31 cellular contexts compared by ENCODE assay signal in the genomic region with DNA sequence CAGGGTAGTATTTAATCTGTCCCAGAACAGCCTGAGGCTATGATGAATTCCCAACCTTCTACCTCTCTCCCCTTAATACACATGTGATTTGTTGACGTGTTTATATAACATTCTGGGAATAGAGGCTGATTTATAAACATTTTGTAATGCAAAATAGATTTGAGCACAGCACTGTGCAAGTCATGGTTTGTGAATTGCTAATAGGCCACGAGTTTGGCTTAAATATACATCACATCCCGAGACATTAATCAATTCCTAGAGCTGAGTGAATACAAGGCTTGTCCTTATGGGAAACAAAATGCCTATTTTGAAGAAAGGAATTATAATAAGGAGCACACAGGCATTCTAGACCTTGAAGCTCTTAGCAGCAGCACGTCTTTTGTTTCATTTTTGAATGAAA.
A peak's percentile ranks its signal among the peaks of the same experiment; 100 is the strongest.
DNase-seq lines count a peak whose midpoint lies in the region; ATAC-seq and TF ChIP-seq lines count a peak whose summit lies in the region.
"Had no signal": no experiment of that assay in that cellular context is flagged by ENCODE, and none has a peak within 500 bp of the region (broad histone marks: within the 10 kb centered on the region; RNA-seq: fewer than 3 reads in every experiment).

No MANE protein-coding gene starts in this region.

- TF ChIP-seq CTCF in fibroblast of villous mesenchyme (IDR thresholded peaks at IDR 0.05; ENCODE audit: insufficient read depth, low read depth, low read length), result no peak

- no peak overlapping the region for H3K4me3 Mint-ChIP-seq in naive thymus-derived CD8-positive, alpha-beta T cell
- H3K4me3 Mint-ChIP-seq in activated naive CD4-positive, alpha-beta T cell treated with anti-CD3 and anti-CD28 coated beads, Interleukin-2, amount 10 ng/mL, durations not matched to agents 7 days and 5 days, result no peak overlapping the region
- H3K4me3 Mint-ChIP-seq: activated CD4-positive, alpha-beta T cell treated with anti-CD3 and anti-CD28 coated beads for 36 hours; activated CD8-positive, alpha-beta T cell treated with anti-CD3 and anti-CD28 coated beads, Interleukin-2, amount 10 ng/mL, durations not matched to agents 7 days and 5 days; activated naive CD4-positive, alpha-beta T cell treated with anti-CD3 and anti-CD28 coated beads for 36 hours; CD8-positive, alpha-beta T cell; T-helper 2 cell treated with Interferon-gamma antibody and Interleukin-4, amounts not matched to agents 5 μg/mL and 100 μg/mL, for 36 hours had no signal

- H3K27ac ChIP-seq in ACC112 (ENCODE audit: low read depth, low read length), result no peak overlapping the region
- H3K27ac ChIP-seq: A549, colonic mucosa, epithelial cell of prostate, left ventricle myocardium inferior, prostate gland, sigmoid colon, tibial artery had no signal

- POLR2A ChIA-PET in naive thymus-derived CD8-positive, alpha-beta T cell (lab: Charles Lee), result no interaction called here

- H3K4me1 ChIP-seq in ACC112 (ENCODE audit: control insufficient read depth, insufficient read depth, low read length, unreplicated experiment), result no peaks in the 10 kb centered on the region
- H3K4me1 ChIP-seq: A549, BE2C, colonic mucosa, left ventricle myocardium inferior, sigmoid colon, tibial artery had no signal

- no peaks in the 10 kb centered on the region for H3K4me1 Mint-ChIP-seq in naive thymus-derived CD8-positive, alpha-beta T cell
- no peaks in the 10 kb centered on the region for H3K4me1 Mint-ChIP-seq in activated naive CD4-positive, alpha-beta T cell treated with anti-CD3 and anti-CD28 coated beads, Interleukin-2, amount 10 ng/mL, durations not matched to agents 7 days and 5 days
- H3K4me1 Mint-ChIP-seq: activated CD4-positive, alpha-beta T cell treated with anti-CD3 and anti-CD28 coated beads for 36 hours had no signal

- CTCF ChIA-PET in activated naive CD4-positive, alpha-beta T cell treated with anti-CD3 and anti-CD28 coated beads, Interleukin-2, amount 10 ng/mL, durations not matched to agents 7 days and 5 days (lab: Charles Lee), result no interaction called here

- no peak overlapping the region for H3K27ac Mint-ChIP-seq in naive thymus-derived CD8-positive, alpha-beta T cell
- H3K27ac Mint-ChIP-seq in activated naive CD4-positive, alpha-beta T cell treated with anti-CD3 and anti-CD28 coated beads, Interleukin-2, amount 10 ng/mL, durations not matched to agents 7 days and 5 days, result no peak overlapping the region
- H3K27ac Mint-ChIP-seq: activated CD4-positive, alpha-beta T cell treated with anti-CD3 and anti-CD28 coated beads for 36 hours; activated CD8-positive, alpha-beta T cell treated with anti-CD3 and anti-CD28 coated beads, Interleukin-2, amount 10 ng/mL, durations not matched to agents 7 days and 5 days; activated naive CD4-positive, alpha-beta T cell treated with anti-CD3 and anti-CD28 coated beads for 36 hours; CD8-positive, alpha-beta T cell; T-helper 2 cell treated with Interferon-gamma antibody and Interleukin-4, amounts not matched to agents 5 μg/mL and 100 μg/mL, for 36 hours had no signal

- no peaks in the 10 kb centered on the region for H3K36me3 Mint-ChIP-seq in naive thymus-derived CD8-positive, alpha-beta T cell
- no peaks in the 10 kb centered on the region for H3K36me3 Mint-ChIP-seq in activated naive CD4-positive, alpha-beta T cell treated with anti-CD3 and anti-CD28 coated beads, Interleukin-2, amount 10 ng/mL, durations not matched to agents 7 days and 5 days
- H3K36me3 Mint-ChIP-seq: CD8-positive, alpha-beta T cell had no signal

- no peaks in the 10 kb centered on the region for H3K79me2 ChIP-seq in ACC112 (ENCODE audit: control insufficient read depth, insufficient read depth, low read length, unreplicated experiment)

- H3K9me3 Mint-ChIP-seq in naive thymus-derived CD8-positive, alpha-beta T cell, result no peaks in the 10 kb centered on the region
- H3K9me3 Mint-ChIP-seq in activated naive CD4-positive, alpha-beta T cell treated with anti-CD3 and anti-CD28 coated beads, Interleukin-2, amount 10 ng/mL, durations not matched to agents 7 days and 5 days, result no peaks in the 10 kb centered on the region
- H3K9me3 Mint-ChIP-seq: activated naive CD4-positive, alpha-beta T cell treated with anti-CD3 and anti-CD28 coated beads for 36 hours; CD8-positive, alpha-beta T cell; T-helper 2 cell treated with Interferon-gamma antibody and Interleukin-4, amounts not matched to agents 5 μg/mL and 100 μg/mL, for 36 hours had no signal

- H2AFZ ChIP-seq in ACC112 (ENCODE audit: low read length, unreplicated experiment), result peak overlapping the region; percentile 30

- peaks cover 0 to 24% (median 6%) of the 10 kb centered on the region in 5 donors for H3K27me3 Mint-ChIP-seq in naive thymus-derived CD8-positive, alpha-beta T cell
- no peaks in the 10 kb centered on the region for H3K27me3 Mint-ChIP-seq in activated naive CD4-positive, alpha-beta T cell treated with anti-CD3 and anti-CD28 coated beads, Interleukin-2, amount 10 ng/mL, durations not matched to agents 7 days and 5 days

- DNase-seq in HCEC 1CT (peak; percentile 11), SK-MEL-5 (ENCODE audit: low read depth, low spot score) (peak; percentile 98), fibroblast of villous mesenchyme (ENCODE audit: low read depth) (peak; percentile 6), HK-2 (ENCODE audit: unreplicated experiment) (no peak)
- no peak for DNase-seq in naive thymus-derived CD8-positive, alpha-beta T cell
- DNase-seq in activated naive CD4-positive, alpha-beta T cell treated with anti-CD3 and anti-CD28 coated beads, Interleukin-2, amount 10 ng/mL, durations not matched to agents 7 days and 5 days, result no peak
- DNase-seq: activated CD4-positive, alpha-beta T cell treated with anti-CD3 and anti-CD28 coated beads for 36 hours; activated CD8-positive, alpha-beta T cell treated with anti-CD3 and anti-CD28 coated beads, Interleukin-2, amount 10 ng/mL, durations not matched to agents 7 days and 5 days; activated naive CD4-positive, alpha-beta T cell treated with anti-CD3 and anti-CD28 coated beads for 36 hours; BE2C; CD8-positive, alpha-beta T cell; colonic mucosa; DMS 273 treated with DMSO at 0.1 percent for 48 hours; effector CD4-positive, alpha-beta T cell; islet precursor cell; left ventricle myocardium inferior; NCI-H1092 treated with DMSO at 0.1 percent for 48 hours; NCI-H1694 treated with DMSO at 0.1 percent for 48 hours; NCI-H226; NCI-H526 treated with DMSO at 0.1 percent for 48 hours; SHP77 treated with DMSO at 0.1 percent for 48 hours; sigmoid colon; stimulated activated CD4-positive, alpha-beta T cell treated with anti-CD3 and anti-CD28 coated beads, Interleukin-4, amount 100 ng/mL, for 1 hour; tibial artery had no signal

- ATAC-seq in naive thymus-derived CD8-positive, alpha-beta T cell, result no peak
- no peak for ATAC-seq in GM21367 (IDR thresholded peaks at IDR 0.05; ENCODE audit: unreplicated experiment)
- ATAC-seq: A549; activated CD4-positive, alpha-beta T cell treated with anti-CD3 and anti-CD28 coated beads for 36 hours; activated CD8-positive, alpha-beta T cell treated with anti-CD3 and anti-CD28 coated beads, Interleukin-2, amount 10 ng/mL, durations not matched to agents 7 days and 5 days; CD8-positive, alpha-beta T cell; GM12878 had no signal

- H3K27me3 ChIP-seq in ACC112 (ENCODE audit: insufficient read depth, low read length), result no peaks in the 10 kb centered on the region
- H3K27me3 ChIP-seq: BE2C, colonic mucosa, sigmoid colon, tibial artery had no signal

- H3K4me3 ChIP-seq in ACC112 (ENCODE audit: low read depth, low read length), result peak overlapping the region; percentile 55
- H3K4me3 ChIP-seq in fibroblast of villous mesenchyme (ENCODE audit: low read depth, low read length), result no peak overlapping the region
- H3K4me3 ChIP-seq: A549, colonic mucosa, GM12878, left ventricle myocardium inferior, prostate gland, sigmoid colon, tibial artery had no signal

- no peaks in the 10 kb centered on the region for H3K36me3 ChIP-seq in ACC112 (ENCODE audit: insufficient read depth, low read length)
- H3K36me3 ChIP-seq: BE2C, colonic mucosa, left ventricle myocardium inferior, prostate gland, sigmoid colon, tibial artery had no signal

- in situ Hi-C loops in SK-MEL-5 (cut with HindIII; ENCODE audit: low pct_unique_long_range_greater_than_20kb, low sequenced_read_pairs), result no loop called here

Comparison
In these comparisons a context has a peak if more than half of its experiments do, and no peak if none do; other contexts are left out.
1. DNase-seq: peak in HCEC 1CT (single experiment), SK-MEL-5 (single experiment) and fibroblast of villous mesenchyme (single experiment); none in naive thymus-derived CD8-positive, alpha-beta T cell (0 of 10), activated naive CD4-positive, alpha-beta T cell treated with anti-CD3 and anti-CD28 coated beads, Interleukin-2, amount 10 ng/mL, durations not matched to agents 7 days and 5 days (single experiment) and HK-2 (single experiment).